ENCODE assay signal across 1 cellular context in the genomic region with DNA sequence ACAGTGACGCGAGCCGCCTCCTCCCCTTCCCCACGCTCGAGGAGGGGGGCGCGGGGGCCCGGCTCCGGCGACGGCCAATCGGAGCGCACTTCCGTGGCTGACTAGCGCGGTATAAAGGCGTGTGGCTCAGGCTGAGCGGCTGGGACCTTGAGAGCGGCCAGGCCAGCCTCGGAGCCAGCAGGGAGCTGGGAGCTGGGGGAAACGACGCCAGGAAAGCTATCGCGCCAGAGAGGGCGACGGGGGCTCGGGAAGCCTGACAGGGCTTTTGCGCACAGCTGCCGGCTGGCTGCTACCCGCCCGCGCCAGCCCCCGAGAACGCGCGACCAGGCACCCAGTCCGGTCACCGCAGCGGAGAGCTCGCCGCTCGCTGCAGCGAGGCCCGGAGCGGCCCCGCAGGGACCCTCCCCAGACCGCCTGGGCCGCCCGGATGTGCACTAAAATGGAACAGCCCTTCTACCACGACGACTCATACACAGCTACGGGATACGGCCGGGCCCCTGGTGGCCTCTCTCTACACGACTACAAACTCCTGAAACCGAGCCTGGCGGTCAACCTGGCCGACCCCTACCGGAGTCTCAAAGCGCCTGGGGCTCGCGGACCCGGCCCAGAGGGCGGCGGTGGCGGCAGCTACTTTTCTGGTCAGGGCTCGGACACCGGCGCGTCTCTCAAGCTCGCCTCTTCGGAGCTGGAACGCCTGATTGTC.
TF ChIP-seq lines count a peak whose summit lies in the region.

A gene (plus strand): TSS at position 142 of the 703 bp plus-strand sequence. CDS start 286 bp downstream, at position 428.

TF ChIP-seq in WTC11, 78 proteins besides CTCF, POLR2A, EP300 and RAD21 (continued from another document):
- TF ChIP-seq, protein P1, sequence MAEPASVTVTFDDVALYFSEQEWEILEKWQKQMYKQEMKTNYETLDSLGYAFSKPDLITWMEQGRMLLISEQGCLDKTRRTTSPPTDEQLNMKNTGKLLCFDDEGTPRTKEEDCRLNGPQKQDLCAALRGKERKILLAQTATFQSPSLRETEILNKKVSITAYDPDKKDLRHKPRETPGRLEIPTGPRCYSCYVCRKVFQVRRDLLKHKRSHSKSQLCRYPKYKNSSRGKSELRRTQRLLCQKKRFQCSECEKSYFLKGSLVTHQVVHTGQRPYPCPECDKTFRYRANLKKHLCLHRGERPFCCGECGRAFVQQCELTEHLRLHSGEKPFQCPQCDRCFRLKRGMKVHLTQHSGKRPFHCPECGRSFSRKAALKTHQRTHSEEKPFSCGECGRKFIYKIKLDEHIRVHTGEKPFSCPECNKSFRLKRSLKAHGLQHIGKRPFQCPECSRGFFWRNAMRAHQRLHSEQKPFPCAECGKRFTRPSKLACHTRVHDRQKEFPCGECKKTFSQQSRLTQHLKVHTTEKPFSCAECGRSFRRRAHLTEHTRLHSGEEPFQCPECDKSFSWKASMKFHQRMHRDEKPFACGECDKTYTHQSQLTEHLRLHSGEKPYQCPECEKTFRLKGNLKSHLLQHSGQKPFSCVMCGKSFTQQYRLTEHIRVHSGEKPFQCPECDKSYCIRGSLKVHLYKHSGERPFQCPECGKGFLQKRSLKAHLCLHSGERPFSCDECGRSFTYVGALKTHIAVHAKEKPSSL (CRISPR knock-in tag; conservative IDR thresholded peaks at IDR 0.05): no peak
- TF ChIP-seq SP1 (CRISPR knock-in tag; conservative IDR thresholded peaks at IDR 0.05) (peak; percentile 64; the same call in 1 of the 2 replicates), ZNF121 (CRISPR knock-in tag; IDR thresholded peaks at IDR 0.05) (no peak), NFE2L1 (CRISPR knock-in tag; IDR thresholded peaks at IDR 0.05) (no peak), ZNF232 (CRISPR knock-in tag; IDR thresholded peaks at IDR 0.05) (peak; percentile 71), FOXK1 (CRISPR knock-in tag; IDR thresholded peaks at IDR 0.05) (peak; percentile 95; the same call in 1 of the 2 replicates), GTF2I (CRISPR knock-in tag; conservative IDR thresholded peaks at IDR 0.05) (no peak), NR1H2 (CRISPR knock-in tag; IDR thresholded peaks at IDR 0.05) (no peak), ZNF317 (CRISPR knock-in tag; IDR thresholded peaks at IDR 0.05; ENCODE audit: borderline replicate concordance, low read depth) (no peak), OVOL2 (CRISPR knock-in tag; IDR thresholded peaks at IDR 0.05; ENCODE audit: borderline replicate concordance) (no peak), RORB (CRISPR knock-in tag; IDR thresholded peaks at IDR 0.05) (no peak), MYBL2 (CRISPR knock-in tag; IDR thresholded peaks at IDR 0.05) (0 out of 2 replicates have a peak, but pooled peaks have one; percentile 22), MXD4 (CRISPR knock-in tag; IDR thresholded peaks at IDR 0.05; ENCODE audit: borderline replicate concordance) (no peak), FOXP1 (CRISPR knock-in tag; IDR thresholded peaks at IDR 0.05; ENCODE audit: borderline replicate concordance) (0 out of 2 replicates have a peak, but pooled peaks have one; percentile 26), NFYB (CRISPR knock-in tag; conservative IDR thresholded peaks at IDR 0.05; ENCODE audit: low read depth) (0 out of 2 replicates have a peak, but pooled peaks have one; percentile 41), HMGA2 (CRISPR knock-in tag; IDR thresholded peaks at IDR 0.05) (no peak), ZNF396 (CRISPR knock-in tag; IDR thresholded peaks at IDR 0.05; ENCODE audit: borderline replicate concordance) (no peak), GABPB1 (CRISPR knock-in tag; IDR thresholded peaks at IDR 0.05) (peak; percentile 80), TEAD4 (CRISPR knock-in tag; IDR thresholded peaks at IDR 0.05) (peak; percentile 48; the same call in 1 of the 2 replicates), SOX15 (CRISPR knock-in tag; IDR thresholded peaks at IDR 0.05) (no peak), CBFB (CRISPR knock-in tag; IDR thresholded peaks at IDR 0.05; ENCODE audit: low read depth) (no peak)
- TF ChIP-seq, protein P2, sequence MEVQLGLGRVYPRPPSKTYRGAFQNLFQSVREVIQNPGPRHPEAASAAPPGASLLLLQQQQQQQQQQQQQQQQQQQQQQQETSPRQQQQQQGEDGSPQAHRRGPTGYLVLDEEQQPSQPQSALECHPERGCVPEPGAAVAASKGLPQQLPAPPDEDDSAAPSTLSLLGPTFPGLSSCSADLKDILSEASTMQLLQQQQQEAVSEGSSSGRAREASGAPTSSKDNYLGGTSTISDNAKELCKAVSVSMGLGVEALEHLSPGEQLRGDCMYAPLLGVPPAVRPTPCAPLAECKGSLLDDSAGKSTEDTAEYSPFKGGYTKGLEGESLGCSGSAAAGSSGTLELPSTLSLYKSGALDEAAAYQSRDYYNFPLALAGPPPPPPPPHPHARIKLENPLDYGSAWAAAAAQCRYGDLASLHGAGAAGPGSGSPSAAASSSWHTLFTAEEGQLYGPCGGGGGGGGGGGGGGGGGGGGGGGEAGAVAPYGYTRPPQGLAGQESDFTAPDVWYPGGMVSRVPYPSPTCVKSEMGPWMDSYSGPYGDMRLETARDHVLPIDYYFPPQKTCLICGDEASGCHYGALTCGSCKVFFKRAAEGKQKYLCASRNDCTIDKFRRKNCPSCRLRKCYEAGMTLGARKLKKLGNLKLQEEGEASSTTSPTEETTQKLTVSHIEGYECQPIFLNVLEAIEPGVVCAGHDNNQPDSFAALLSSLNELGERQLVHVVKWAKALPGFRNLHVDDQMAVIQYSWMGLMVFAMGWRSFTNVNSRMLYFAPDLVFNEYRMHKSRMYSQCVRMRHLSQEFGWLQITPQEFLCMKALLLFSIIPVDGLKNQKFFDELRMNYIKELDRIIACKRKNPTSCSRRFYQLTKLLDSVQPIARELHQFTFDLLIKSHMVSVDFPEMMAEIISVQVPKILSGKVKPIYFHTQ (CRISPR knock-in tag; IDR thresholded peaks at IDR 0.05): no peak
- TF ChIP-seq, protein P3, sequence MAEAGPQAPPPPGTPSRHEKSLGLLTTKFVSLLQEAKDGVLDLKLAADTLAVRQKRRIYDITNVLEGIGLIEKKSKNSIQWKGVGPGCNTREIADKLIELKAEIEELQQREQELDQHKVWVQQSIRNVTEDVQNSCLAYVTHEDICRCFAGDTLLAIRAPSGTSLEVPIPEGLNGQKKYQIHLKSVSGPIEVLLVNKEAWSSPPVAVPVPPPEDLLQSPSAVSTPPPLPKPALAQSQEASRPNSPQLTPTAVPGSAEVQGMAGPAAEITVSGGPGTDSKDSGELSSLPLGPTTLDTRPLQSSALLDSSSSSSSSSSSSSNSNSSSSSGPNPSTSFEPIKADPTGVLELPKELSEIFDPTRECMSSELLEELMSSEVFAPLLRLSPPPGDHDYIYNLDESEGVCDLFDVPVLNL (CRISPR knock-in tag; IDR thresholded peaks at IDR 0.05; ENCODE audit: borderline replicate concordance, low read depth): 0 out of 2 replicates have a peak, but pooled peaks have one; percentile 56
- TF ChIP-seq, protein P4, sequence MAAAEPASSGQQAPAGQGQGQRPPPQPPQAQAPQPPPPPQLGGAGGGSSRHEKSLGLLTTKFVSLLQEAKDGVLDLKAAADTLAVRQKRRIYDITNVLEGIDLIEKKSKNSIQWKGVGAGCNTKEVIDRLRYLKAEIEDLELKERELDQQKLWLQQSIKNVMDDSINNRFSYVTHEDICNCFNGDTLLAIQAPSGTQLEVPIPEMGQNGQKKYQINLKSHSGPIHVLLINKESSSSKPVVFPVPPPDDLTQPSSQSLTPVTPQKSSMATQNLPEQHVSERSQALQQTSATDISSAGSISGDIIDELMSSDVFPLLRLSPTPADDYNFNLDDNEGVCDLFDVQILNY (CRISPR knock-in tag; IDR thresholded peaks at IDR 0.05): 0 out of 2 replicates have a peak, but pooled peaks have one; percentile 30
- TF ChIP-seq, protein P5, sequence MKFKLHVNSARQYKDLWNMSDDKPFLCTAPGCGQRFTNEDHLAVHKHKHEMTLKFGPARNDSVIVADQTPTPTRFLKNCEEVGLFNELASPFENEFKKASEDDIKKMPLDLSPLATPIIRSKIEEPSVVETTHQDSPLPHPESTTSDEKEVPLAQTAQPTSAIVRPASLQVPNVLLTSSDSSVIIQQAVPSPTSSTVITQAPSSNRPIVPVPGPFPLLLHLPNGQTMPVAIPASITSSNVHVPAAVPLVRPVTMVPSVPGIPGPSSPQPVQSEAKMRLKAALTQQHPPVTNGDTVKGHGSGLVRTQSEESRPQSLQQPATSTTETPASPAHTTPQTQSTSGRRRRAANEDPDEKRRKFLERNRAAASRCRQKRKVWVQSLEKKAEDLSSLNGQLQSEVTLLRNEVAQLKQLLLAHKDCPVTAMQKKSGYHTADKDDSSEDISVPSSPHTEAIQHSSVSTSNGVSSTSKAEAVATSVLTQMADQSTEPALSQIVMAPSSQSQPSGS (CRISPR knock-in tag; IDR thresholded peaks at IDR 0.05; ENCODE audit: borderline replicate concordance, low read depth): no peak
- TF ChIP-seq, protein P6, sequence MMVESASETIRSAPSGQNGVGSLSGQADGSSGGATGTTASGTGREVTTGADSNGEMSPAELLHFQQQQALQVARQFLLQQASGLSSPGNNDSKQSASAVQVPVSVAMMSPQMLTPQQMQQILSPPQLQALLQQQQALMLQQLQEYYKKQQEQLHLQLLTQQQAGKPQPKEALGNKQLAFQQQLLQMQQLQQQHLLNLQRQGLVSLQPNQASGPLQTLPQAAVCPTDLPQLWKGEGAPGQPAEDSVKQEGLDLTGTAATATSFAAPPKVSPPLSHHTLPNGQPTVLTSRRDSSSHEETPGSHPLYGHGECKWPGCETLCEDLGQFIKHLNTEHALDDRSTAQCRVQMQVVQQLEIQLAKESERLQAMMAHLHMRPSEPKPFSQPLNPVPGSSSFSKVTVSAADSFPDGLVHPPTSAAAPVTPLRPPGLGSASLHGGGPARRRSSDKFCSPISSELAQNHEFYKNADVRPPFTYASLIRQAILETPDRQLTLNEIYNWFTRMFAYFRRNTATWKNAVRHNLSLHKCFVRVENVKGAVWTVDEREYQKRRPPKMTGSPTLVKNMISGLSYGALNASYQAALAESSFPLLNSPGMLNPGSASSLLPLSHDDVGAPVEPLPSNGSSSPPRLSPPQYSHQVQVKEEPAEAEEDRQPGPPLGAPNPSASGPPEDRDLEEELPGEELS (CRISPR knock-in tag; IDR thresholded peaks at IDR 0.05): peak; percentile 73
- TF ChIP-seq, protein P7, sequence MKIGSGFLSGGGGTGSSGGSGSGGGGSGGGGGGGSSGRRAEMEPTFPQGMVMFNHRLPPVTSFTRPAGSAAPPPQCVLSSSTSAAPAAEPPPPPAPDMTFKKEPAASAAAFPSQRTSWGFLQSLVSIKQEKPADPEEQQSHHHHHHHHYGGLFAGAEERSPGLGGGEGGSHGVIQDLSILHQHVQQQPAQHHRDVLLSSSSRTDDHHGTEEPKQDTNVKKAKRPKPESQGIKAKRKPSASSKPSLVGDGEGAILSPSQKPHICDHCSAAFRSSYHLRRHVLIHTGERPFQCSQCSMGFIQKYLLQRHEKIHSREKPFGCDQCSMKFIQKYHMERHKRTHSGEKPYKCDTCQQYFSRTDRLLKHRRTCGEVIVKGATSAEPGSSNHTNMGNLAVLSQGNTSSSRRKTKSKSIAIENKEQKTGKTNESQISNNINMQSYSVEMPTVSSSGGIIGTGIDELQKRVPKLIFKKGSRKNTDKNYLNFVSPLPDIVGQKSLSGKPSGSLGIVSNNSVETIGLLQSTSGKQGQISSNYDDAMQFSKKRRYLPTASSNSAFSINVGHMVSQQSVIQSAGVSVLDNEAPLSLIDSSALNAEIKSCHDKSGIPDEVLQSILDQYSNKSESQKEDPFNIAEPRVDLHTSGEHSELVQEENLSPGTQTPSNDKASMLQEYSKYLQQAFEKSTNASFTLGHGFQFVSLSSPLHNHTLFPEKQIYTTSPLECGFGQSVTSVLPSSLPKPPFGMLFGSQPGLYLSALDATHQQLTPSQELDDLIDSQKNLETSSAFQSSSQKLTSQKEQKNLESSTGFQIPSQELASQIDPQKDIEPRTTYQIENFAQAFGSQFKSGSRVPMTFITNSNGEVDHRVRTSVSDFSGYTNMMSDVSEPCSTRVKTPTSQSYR (CRISPR knock-in tag; IDR thresholded peaks at IDR 0.05): 0 out of 2 replicates have a peak, but pooled peaks have one; percentile 27
- TF ChIP-seq, protein P8, sequence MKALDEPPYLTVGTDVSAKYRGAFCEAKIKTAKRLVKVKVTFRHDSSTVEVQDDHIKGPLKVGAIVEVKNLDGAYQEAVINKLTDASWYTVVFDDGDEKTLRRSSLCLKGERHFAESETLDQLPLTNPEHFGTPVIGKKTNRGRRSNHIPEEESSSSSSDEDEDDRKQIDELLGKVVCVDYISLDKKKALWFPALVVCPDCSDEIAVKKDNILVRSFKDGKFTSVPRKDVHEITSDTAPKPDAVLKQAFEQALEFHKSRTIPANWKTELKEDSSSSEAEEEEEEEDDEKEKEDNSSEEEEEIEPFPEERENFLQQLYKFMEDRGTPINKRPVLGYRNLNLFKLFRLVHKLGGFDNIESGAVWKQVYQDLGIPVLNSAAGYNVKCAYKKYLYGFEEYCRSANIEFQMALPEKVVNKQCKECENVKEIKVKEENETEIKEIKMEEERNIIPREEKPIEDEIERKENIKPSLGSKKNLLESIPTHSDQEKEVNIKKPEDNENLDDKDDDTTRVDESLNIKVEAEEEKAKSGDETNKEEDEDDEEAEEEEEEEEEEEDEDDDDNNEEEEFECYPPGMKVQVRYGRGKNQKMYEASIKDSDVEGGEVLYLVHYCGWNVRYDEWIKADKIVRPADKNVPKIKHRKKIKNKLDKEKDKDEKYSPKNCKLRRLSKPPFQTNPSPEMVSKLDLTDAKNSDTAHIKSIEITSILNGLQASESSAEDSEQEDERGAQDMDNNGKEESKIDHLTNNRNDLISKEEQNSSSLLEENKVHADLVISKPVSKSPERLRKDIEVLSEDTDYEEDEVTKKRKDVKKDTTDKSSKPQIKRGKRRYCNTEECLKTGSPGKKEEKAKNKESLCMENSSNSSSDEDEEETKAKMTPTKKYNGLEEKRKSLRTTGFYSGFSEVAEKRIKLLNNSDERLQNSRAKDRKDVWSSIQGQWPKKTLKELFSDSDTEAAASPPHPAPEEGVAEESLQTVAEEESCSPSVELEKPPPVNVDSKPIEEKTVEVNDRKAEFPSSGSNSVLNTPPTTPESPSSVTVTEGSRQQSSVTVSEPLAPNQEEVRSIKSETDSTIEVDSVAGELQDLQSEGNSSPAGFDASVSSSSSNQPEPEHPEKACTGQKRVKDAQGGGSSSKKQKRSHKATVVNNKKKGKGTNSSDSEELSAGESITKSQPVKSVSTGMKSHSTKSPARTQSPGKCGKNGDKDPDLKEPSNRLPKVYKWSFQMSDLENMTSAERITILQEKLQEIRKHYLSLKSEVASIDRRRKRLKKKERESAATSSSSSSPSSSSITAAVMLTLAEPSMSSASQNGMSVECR (CRISPR knock-in tag; IDR thresholded peaks at IDR 0.05; ENCODE audit: borderline replicate concordance): peak; percentile 76; the same call in 1 of the 2 replicates
- TF ChIP-seq, protein P9, sequence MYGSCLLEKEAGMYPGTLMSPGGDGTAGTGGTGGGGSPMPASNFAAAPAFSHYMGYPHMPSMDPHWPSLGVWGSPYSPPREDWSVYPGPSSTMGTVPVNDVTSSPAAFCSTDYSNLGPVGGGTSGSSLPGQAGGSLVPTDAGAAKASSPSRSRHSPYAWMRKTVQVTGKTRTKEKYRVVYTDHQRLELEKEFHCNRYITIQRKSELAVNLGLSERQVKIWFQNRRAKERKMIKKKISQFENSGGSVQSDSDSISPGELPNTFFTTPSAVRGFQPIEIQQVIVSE (CRISPR knock-in tag; IDR thresholded peaks at IDR 0.05; ENCODE audit: borderline replicate concordance): peak; percentile 80; the same call in 1 of the 2 replicates
- TF ChIP-seq, protein P10, sequence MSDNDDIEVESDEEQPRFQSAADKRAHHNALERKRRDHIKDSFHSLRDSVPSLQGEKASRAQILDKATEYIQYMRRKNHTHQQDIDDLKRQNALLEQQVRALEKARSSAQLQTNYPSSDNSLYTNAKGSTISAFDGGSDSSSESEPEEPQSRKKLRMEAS (CRISPR knock-in tag; IDR thresholded peaks at IDR 0.05): peak; percentile 91
